ENCODE assay signal across 1 cellular context in the genomic region with DNA sequence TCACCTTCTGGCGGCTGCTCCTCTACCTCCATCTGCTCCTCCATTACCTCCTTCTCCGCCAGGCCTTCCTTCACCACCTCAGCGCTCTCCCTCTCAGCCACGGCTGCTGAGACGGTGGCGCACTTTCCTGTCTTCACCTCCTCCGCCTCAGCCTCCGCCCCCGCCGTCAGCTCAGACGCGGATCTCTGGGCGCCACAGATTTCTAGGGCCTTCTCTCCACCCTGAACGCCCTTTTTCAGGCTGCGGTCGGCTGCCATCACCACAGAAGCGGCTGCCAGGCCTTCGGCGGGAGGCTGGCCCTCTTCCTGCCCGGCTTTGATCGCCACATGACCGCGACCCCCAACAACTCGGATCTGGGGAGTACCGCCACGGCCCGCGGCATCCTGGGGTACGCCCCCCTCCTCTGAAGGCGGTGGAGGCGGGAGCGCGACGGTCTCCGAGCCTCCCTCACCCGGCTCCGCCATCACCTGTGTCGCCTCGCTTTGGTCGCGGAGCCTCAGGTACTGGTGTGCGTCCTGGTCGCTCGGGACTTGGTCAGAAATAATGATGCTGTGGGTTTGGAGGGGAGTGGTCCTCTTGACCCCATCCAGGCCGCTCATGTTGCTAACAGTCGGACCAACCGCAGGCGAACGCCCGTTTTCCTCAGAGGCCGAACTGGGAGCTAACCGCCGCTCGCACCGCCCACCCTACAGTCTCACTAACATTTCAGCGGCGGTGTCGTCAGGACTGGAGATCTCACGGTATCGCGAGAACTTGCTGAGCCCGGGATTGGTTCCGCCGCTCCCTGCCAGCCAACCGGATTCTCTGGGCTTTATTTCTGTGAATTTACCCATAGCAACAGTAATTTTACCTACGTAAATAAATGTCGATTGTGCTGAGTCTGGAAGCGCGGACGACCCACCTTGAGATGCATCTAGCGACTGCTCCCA.
A peak's percentile ranks its signal among the peaks of the same experiment; 100 is the strongest.
TF ChIP-seq lines count a peak whose summit lies in the region.

A gene (minus strand): TSS at position 699 of the 929 bp plus-strand sequence. CDS start 100 bp downstream, at position 599.

TF ChIP-seq in K562, 482 proteins besides CTCF, POLR2A, EP300 and RAD21 (continued from another document and continues in another):
- TF ChIP-seq, protein P1, sequence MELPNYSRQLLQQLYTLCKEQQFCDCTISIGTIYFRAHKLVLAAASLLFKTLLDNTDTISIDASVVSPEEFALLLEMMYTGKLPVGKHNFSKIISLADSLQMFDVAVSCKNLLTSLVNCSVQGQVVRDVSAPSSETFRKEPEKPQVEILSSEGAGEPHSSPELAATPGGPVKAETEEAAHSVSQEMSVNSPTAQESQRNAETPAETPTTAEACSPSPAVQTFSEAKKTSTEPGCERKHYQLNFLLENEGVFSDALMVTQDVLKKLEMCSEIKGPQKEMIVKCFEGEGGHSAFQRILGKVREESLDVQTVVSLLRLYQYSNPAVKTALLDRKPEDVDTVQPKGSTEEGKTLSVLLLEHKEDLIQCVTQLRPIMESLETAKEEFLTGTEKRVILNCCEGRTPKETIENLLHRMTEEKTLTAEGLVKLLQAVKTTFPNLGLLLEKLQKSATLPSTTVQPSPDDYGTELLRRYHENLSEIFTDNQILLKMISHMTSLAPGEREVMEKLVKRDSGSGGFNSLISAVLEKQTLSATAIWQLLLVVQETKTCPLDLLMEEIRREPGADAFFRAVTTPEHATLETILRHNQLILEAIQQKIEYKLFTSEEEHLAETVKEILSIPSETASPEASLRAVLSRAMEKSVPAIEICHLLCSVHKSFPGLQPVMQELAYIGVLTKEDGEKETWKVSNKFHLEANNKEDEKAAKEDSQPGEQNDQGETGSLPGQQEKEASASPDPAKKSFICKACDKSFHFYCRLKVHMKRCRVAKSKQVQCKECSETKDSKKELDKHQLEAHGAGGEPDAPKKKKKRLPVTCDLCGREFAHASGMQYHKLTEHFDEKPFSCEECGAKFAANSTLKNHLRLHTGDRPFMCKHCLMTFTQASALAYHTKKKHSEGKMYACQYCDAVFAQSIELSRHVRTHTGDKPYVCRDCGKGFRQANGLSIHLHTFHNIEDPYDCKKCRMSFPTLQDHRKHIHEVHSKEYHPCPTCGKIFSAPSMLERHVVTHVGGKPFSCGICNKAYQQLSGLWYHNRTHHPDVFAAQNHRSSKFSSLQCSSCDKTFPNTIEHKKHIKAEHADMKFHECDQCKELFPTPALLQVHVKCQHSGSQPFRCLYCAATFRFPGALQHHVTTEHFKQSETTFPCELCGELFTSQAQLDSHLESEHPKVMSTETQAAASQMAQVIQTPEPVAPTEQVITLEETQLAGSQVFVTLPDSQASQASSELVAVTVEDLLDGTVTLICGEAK (IDR thresholded peaks at IDR 0.05): 0 out of 2 replicates have a peak, but pooled peaks have one; percentile 30
- TF ChIP-seq, protein P1 (CRISPR knock-in tag; IDR thresholded peaks at IDR 0.05): no peak
- TF ChIP-seq, protein P2, sequence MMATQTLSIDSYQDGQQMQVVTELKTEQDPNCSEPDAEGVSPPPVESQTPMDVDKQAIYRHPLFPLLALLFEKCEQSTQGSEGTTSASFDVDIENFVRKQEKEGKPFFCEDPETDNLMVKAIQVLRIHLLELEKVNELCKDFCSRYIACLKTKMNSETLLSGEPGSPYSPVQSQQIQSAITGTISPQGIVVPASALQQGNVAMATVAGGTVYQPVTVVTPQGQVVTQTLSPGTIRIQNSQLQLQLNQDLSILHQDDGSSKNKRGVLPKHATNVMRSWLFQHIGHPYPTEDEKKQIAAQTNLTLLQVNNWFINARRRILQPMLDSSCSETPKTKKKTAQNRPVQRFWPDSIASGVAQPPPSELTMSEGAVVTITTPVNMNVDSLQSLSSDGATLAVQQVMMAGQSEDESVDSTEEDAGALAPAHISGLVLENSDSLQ (IDR thresholded peaks at IDR 0.05): no peak
- TF ChIP-seq RCOR1 (IDR thresholded peaks at IDR 0.05; ENCODE audit: borderline replicate concordance in 1 of 2, low read depth in 2 of 2, low read length in 2 of 2) (peak in 1 of 2 experiments; percentile 48; a peak in 2 of 4 replicates), ZNF224 (CRISPR knock-in tag; IDR thresholded peaks at IDR 0.05) (no peak), CEBPB (tag; IDR thresholded peaks at IDR 0.05) (no peak), NCOA4 (IDR thresholded peaks at IDR 0.05; ENCODE audit: partially characterized antibody) (no peak), FOXJ3 (CRISPR knock-in tag; IDR thresholded peaks at IDR 0.05) (peak; percentile 49; the same call in 1 of the 2 replicates), SRSF3 (IDR thresholded peaks at IDR 0.05; ENCODE audit: insufficient read depth, low read length) (no peak), DIDO1 (tag; IDR thresholded peaks at IDR 0.05; ENCODE audit: low read depth) (no peak), PTTG1 (tag; IDR thresholded peaks at IDR 0.05; ENCODE audit: low read depth) (no peak), RNF2 (IDR thresholded peaks at IDR 0.05) (peak; percentile 35; the same call in 1 of the 2 replicates), MCM7 (IDR thresholded peaks at IDR 0.05) (no peak), SP1 (CRISPR knock-in tag; IDR thresholded peaks at IDR 0.05) (peak; percentile 85; the same call in 1 of the 2 replicates), ZNF324 (CRISPR knock-in tag; IDR thresholded peaks at IDR 0.05) (0 out of 2 replicates have a peak, but pooled peaks have one; percentile 17), ZNF174 (CRISPR knock-in tag; IDR thresholded peaks at IDR 0.05) (no peak), HIVEP1 (CRISPR knock-in tag; IDR thresholded peaks at IDR 0.05) (no peak), CBX8 (IDR thresholded peaks at IDR 0.05; ENCODE audit: borderline replicate concordance, extremely low read depth, low read depth, low read length, poor library complexity, severe bottlenecking) (no peak), BCL6 (CRISPR knock-in tag; IDR thresholded peaks at IDR 0.05) (no peak), ZNF274 (IDR thresholded peaks at IDR 0.05; ENCODE audit: borderline replicate concordance, low read depth, low read length) (no peak), CHD4 (IDR thresholded peaks at IDR 0.05; ENCODE audit: insufficient read depth, insufficient replicate concordance, low read depth, low read length, poor library complexity, severe bottlenecking) (no peak), SIRT6 (IDR thresholded peaks at IDR 0.05; ENCODE audit: low read depth, low read length) (no peak), SMARCB1 (IDR thresholded peaks at IDR 0.05; ENCODE audit: insufficient read length, low read depth) (no peak), NFYB (IDR thresholded peaks at IDR 0.05; ENCODE audit: extremely low read depth, insufficient read length) (peak; percentile 90), NFE2 (IDR thresholded peaks at IDR 0.05; ENCODE audit: low read depth) (no peak), PRMT5 (CRISPR knock-in tag; IDR thresholded peaks at IDR 0.05) (no peak), RFX7 (CRISPR knock-in tag; IDR thresholded peaks at IDR 0.05) (no peak), SMAD1 (IDR thresholded peaks at IDR 0.05; ENCODE audit: low read depth, low read length, partially characterized antibody) (no peak), ZNF561 (CRISPR knock-in tag; conservative IDR thresholded peaks at IDR 0.05) (no peak)
- TF ChIP-seq, protein P3, sequence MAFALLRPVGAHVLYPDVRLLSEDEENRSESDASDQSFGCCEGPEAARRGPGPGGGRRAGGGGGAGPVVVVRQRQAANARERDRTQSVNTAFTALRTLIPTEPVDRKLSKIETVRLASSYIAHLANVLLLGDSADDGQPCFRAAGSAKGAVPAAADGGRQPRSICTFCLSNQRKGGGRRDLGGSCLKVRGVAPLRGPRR (CRISPR knock-in tag; IDR thresholded peaks at IDR 0.05): no peak
- TF ChIP-seq, protein P4, sequence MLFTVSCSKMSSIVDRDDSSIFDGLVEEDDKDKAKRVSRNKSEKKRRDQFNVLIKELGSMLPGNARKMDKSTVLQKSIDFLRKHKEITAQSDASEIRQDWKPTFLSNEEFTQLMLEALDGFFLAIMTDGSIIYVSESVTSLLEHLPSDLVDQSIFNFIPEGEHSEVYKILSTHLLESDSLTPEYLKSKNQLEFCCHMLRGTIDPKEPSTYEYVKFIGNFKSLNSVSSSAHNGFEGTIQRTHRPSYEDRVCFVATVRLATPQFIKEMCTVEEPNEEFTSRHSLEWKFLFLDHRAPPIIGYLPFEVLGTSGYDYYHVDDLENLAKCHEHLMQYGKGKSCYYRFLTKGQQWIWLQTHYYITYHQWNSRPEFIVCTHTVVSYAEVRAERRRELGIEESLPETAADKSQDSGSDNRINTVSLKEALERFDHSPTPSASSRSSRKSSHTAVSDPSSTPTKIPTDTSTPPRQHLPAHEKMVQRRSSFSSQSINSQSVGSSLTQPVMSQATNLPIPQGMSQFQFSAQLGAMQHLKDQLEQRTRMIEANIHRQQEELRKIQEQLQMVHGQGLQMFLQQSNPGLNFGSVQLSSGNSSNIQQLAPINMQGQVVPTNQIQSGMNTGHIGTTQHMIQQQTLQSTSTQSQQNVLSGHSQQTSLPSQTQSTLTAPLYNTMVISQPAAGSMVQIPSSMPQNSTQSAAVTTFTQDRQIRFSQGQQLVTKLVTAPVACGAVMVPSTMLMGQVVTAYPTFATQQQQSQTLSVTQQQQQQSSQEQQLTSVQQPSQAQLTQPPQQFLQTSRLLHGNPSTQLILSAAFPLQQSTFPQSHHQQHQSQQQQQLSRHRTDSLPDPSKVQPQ (CRISPR knock-in tag; IDR thresholded peaks at IDR 0.05; ENCODE audit: borderline replicate concordance): no peak
- TF ChIP-seq, protein P5, sequence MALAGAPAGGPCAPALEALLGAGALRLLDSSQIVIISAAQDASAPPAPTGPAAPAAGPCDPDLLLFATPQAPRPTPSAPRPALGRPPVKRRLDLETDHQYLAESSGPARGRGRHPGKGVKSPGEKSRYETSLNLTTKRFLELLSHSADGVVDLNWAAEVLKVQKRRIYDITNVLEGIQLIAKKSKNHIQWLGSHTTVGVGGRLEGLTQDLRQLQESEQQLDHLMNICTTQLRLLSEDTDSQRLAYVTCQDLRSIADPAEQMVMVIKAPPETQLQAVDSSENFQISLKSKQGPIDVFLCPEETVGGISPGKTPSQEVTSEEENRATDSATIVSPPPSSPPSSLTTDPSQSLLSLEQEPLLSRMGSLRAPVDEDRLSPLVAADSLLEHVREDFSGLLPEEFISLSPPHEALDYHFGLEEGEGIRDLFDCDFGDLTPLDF (CRISPR knock-in tag; IDR thresholded peaks at IDR 0.05): peak; percentile 76
- TF ChIP-seq, protein P6, sequence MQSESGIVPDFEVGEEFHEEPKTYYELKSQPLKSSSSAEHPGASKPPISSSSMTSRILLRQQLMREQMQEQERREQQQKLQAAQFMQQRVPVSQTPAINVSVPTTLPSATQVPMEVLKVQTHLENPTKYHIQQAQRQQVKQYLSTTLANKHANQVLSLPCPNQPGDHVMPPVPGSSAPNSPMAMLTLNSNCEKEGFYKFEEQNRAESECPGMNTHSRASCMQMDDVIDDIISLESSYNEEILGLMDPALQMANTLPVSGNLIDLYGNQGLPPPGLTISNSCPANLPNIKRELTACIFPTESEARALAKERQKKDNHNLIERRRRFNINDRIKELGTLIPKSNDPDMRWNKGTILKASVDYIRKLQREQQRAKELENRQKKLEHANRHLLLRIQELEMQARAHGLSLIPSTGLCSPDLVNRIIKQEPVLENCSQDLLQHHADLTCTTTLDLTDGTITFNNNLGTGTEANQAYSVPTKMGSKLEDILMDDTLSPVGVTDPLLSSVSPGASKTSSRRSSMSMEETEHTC (IDR thresholded peaks at IDR 0.05): 0 out of 2 replicates have a peak, but pooled peaks have one; percentile 5
- TF ChIP-seq, protein P7, sequence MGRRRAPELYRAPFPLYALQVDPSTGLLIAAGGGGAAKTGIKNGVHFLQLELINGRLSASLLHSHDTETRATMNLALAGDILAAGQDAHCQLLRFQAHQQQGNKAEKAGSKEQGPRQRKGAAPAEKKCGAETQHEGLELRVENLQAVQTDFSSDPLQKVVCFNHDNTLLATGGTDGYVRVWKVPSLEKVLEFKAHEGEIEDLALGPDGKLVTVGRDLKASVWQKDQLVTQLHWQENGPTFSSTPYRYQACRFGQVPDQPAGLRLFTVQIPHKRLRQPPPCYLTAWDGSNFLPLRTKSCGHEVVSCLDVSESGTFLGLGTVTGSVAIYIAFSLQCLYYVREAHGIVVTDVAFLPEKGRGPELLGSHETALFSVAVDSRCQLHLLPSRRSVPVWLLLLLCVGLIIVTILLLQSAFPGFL (CRISPR knock-in tag; IDR thresholded peaks at IDR 0.05): no peak
- TF ChIP-seq, protein P8, sequence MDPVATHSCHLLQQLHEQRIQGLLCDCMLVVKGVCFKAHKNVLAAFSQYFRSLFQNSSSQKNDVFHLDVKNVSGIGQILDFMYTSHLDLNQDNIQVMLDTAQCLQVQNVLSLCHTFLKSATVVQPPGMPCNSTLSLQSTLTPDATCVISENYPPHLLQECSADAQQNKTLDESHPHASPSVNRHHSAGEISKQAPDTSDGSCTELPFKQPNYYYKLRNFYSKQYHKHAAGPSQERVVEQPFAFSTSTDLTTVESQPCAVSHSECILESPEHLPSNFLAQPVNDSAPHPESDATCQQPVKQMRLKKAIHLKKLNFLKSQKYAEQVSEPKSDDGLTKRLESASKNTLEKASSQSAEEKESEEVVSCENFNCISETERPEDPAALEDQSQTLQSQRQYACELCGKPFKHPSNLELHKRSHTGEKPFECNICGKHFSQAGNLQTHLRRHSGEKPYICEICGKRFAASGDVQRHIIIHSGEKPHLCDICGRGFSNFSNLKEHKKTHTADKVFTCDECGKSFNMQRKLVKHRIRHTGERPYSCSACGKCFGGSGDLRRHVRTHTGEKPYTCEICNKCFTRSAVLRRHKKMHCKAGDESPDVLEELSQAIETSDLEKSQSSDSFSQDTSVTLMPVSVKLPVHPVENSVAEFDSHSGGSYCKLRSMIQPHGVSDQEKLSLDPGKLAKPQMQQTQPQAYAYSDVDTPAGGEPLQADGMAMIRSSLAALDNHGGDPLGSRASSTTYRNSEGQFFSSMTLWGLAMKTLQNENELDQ (CRISPR knock-in tag; IDR thresholded peaks at IDR 0.05; ENCODE audit: borderline replicate concordance): no peak
